ENCODE assay signal across 10 cellular contexts in the genomic region with DNA sequence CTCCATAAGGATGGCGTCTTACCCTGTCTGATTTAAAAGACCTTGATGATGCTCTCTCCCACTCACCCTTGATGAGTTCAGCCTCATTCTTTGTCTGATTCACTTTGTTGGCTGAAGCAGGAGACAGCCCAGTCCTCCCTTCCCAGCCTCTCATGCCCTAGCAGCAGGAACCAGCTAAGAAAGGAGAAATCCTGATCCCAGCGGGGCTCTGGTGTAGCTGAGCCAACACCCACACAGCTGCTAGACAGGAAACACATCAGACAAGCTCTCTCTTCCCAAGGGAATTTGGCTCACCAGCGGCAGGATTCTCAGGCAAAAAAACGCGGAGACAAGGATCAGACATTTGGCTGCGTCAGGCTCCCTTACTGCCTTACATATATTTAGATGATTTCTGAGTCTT.
DNase-seq lines count a peak whose midpoint lies in the region; ATAC-seq and TF ChIP-seq lines count a peak whose summit lies in the region.
"Had no signal": no experiment of that assay in that cellular context is flagged by ENCODE, and none has a peak within 500 bp of the region (broad histone marks: within the 10 kb centered on the region; RNA-seq: fewer than 3 reads in every experiment).

No MANE protein-coding gene starts in this region.

- H3K79me2 ChIP-seq in hepatocyte (no peaks in the 10 kb centered on the region), smooth muscle cell (ENCODE audit: low read depth) (no peaks in the 10 kb centered on the region)

- no peaks in the 10 kb centered on the region for H3K36me3 ChIP-seq in hepatocyte (replicated peaks; ENCODE audit: insufficient read depth, low read depth)
- H3K36me3 ChIP-seq in smooth muscle cell (ENCODE audit: low read depth), result no peaks in the 10 kb centered on the region

- peak overlapping the region; percentile 78 for H3K9ac ChIP-seq in smooth muscle cell (ENCODE audit: low read depth)

- H3K9me3 ChIP-seq in hepatocyte (ENCODE audit: low read depth) (no peaks in the 10 kb centered on the region), smooth muscle cell (replicated peaks; ENCODE audit: low read depth) (no peaks in the 10 kb centered on the region)

- no peak for TF ChIP-seq CTCF in HFF-Myc (IDR thresholded peaks at IDR 0.05; ENCODE audit: low read depth, low read length, missing control alignments)
- TF ChIP-seq CTCF in hepatocyte (IDR thresholded peaks at IDR 0.05; ENCODE audit: poor library complexity), result no peak
- TF ChIP-seq CTCF in smooth muscle cell (IDR thresholded peaks at IDR 0.05; ENCODE audit: borderline replicate concordance, insufficient read depth, poor library complexity, severe bottlenecking), result no peak

- peaks cover 15% of the 10 kb centered on the region for H3F3A ChIP-seq in smooth muscle cell (ENCODE audit: low read depth)

- H3K4me1 ChIP-seq in hepatocyte (ENCODE audit: insufficient read depth), result no peaks in the 10 kb centered on the region
- peaks cover 16% of the 10 kb centered on the region for H3K4me1 ChIP-seq in smooth muscle cell (ENCODE audit: low read depth)

- H3K4me3 ChIP-seq in HFF-Myc (replicated peaks; ENCODE audit: low read depth, low read length) (no peak overlapping the region), hepatocyte (no peak overlapping the region), smooth muscle cell (peak overlapping the region; percentile 8)
- H3K4me3 ChIP-seq: GM12878 had no signal

- no peaks in the 10 kb centered on the region for H3K27me3 ChIP-seq in hepatocyte
- H3K27me3 ChIP-seq in smooth muscle cell (ENCODE audit: low read depth), result no peaks in the 10 kb centered on the region

- 61% methylated on average over 6 of the region's 6 CpGs for WGBS in hepatocyte (ENCODE audit: low lambda C conversion rate, missing lambda C conversion rate)
- WGBS in smooth muscle cell (ENCODE audit: low lambda C conversion rate), result 14% methylated on average over 6 of the region's 6 CpGs

- DNase-seq in HFF-Myc (ENCODE audit: extremely low read depth, low read depth) (peak; percentile 57), anterior cingulate cortex (lab: John Stamatoyannopoulos, UW) (peak in 30 of 58 donors; percentile 1 to 59 (median 12)), hepatocyte (ENCODE audit: low spot score) (peak; percentile 46), smooth muscle cell (lab: John Stamatoyannopoulos, UW; ENCODE audit: unreplicated experiment) (no peak), kidney glomerular epithelial cell (lab: John Stamatoyannopoulos, UW) (no peak), MV-4-11 (lab: John Stamatoyannopoulos, UW) (no peak)
- DNase-seq: stimulated activated CD4-positive, alpha-beta T cell treated with anti-CD3 and anti-CD28 coated beads, Interleukin-4, amount 100 ng/mL, for 24 hours had no signal

- H3K27ac ChIP-seq in hepatocyte (peak overlapping the region; percentile 44), smooth muscle cell (ENCODE audit: low read depth) (peak overlapping the region; percentile 97)

- no peaks in the 10 kb centered on the region for H3K9me2 ChIP-seq in hepatocyte (replicated peaks; ENCODE audit: insufficient read depth)

- H2AFZ ChIP-seq in hepatocyte (no peak overlapping the region), smooth muscle cell (ENCODE audit: low read depth) (peak overlapping the region; percentile 57)

- peak overlapping the region; percentile 45 for H3K4me2 ChIP-seq in hepatocyte
- H3K4me2 ChIP-seq in smooth muscle cell, result peak overlapping the region; percentile 76

- ATAC-seq in GM19452 (IDR thresholded peaks at IDR 0.05; ENCODE audit: unreplicated experiment) (no peak), GM19397 (IDR thresholded peaks at IDR 0.05; ENCODE audit: unreplicated experiment) (no peak)
- ATAC-seq: GM12878 had no signal

- H4K20me1 ChIP-seq in hepatocyte (ENCODE audit: insufficient read depth, poor library complexity, severe bottlenecking) (no peaks in the 10 kb centered on the region), smooth muscle cell (ENCODE audit: low read depth) (no peaks in the 10 kb centered on the region)

Comparison
In these comparisons a context has a peak if more than half of its experiments do, and no peak if none do; other contexts are left out.
1. DNase-seq: peak in HFF-Myc (single experiment), anterior cingulate cortex (30 of 58) and hepatocyte (single experiment); none in smooth muscle cell (single experiment), kidney glomerular epithelial cell (single experiment) and MV-4-11 (single experiment).